In the genomic region with DNA sequence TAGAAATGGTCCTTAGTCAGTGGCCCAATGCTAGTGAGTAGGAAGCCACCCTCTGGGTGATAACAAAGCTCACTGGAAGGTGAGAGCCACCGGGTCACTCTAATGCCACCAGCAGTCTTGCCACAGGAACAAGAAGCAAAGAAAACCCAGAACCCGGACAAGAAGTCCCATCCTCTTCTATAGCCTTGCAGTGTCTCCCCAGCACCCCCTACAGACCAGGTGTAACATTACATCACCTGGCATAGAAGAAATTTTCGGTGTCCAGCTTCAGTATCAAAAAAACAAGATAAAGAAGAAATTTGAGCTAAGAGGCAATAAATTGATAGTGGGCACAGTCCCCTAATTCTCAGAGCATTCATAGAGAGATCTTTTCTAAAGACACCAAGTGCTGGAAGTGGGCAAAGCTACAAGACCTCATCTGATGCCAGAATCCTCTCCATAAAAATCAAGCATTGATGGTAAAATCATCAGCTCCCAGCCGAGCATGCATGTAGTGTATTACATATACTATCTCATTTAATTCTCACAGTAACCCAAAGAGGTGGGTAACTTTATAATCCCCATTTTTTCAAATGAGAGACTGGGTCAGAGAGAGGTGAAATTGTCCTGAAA, we compare ENCODE assay signal across 8 cellular contexts.
DNase-seq lines count a peak whose midpoint lies in the region; ATAC-seq, FAIRE-seq and TF ChIP-seq lines count a peak whose summit lies in the region.

No MANE protein-coding gene starts in this region.

- no peak overlapping the region for H3K9ac ChIP-seq in HepG2 (ENCODE audit: insufficient read depth, low read depth, low read length)

- no peaks in the 10 kb centered on the region for H3K4me1 Mint-ChIP-seq in activated CD8-positive, alpha-beta T cell treated with anti-CD3 and anti-CD28 coated beads, Interleukin-2, amount 10 ng/mL, durations not matched to agents 7 days and 5 days (ENCODE audit: low read depth)

- H3K9me3 ChIP-seq in HepG2 (ENCODE audit: low read length): no peaks in the 10 kb centered on the region

- no peak for TF ChIP-seq RAD21 in HepG2 (CRISPR knock-in tag; IDR thresholded peaks at IDR 0.05)

- peak; percentile 46 for DNase-seq in DMS53 (lab: John Stamatoyannopoulos, UW)
- no peak for DNase-seq in DMS53 treated with DMSO at 0.1 percent for 48 hours (lab: John Stamatoyannopoulos, UW; ENCODE audit: unreplicated experiment)
- DNase-seq in H54 (ENCODE audit: insufficient read length, low spot score): peak; percentile 14
- peak; percentile 40 for DNase-seq in activated CD8-positive, alpha-beta T cell treated with anti-CD3 and anti-CD28 coated beads, Interleukin-2, amount 10 ng/mL, durations not matched to agents 7 days and 5 days
- DNase-seq in HepG2 (ENCODE audit: low spot score): peak; percentile 10
- no peak for DNase-seq in HPDE6-E6E7 (ENCODE audit: extremely low spot score)
- DNase-seq in DMS114 treated with DMSO at 0.1 percent for 48 hours (lab: John Stamatoyannopoulos, UW; ENCODE audit: unreplicated experiment): no peak

- H3K79me2 ChIP-seq in HepG2 (ENCODE audit: insufficient read depth, low read length): no peaks in the 10 kb centered on the region

- POLR2A ChIA-PET in activated CD8-positive, alpha-beta T cell treated with anti-CD3 and anti-CD28 coated beads, Interleukin-2, amount 10 ng/mL, durations not matched to agents 7 days and 5 days (lab: Charles Lee): no interaction called here
- POLR2A ChIA-PET in HepG2 (lab: Yijun Ruan, JAX): no interaction called here

- no peaks in the 10 kb centered on the region for H3K9me3 Mint-ChIP-seq in activated CD8-positive, alpha-beta T cell treated with anti-CD3 and anti-CD28 coated beads, Interleukin-2, amount 10 ng/mL, durations not matched to agents 7 days and 5 days (ENCODE audit: insufficient read depth)

- no peaks in the 10 kb centered on the region for H3K36me3 ChIP-seq in HepG2 (replicated peaks in 1 of 2; ENCODE audit: control insufficient read depth in 1 of 2, insufficient read depth in 2 of 2, low read length in 2 of 2)

- no peaks in the 10 kb centered on the region for H3K36me3 Mint-ChIP-seq in activated CD8-positive, alpha-beta T cell treated with anti-CD3 and anti-CD28 coated beads, Interleukin-2, amount 10 ng/mL, durations not matched to agents 7 days and 5 days (ENCODE audit: low read depth)

- H3K27me3 ChIP-seq in HepG2 (ENCODE audit: control insufficient read depth in 1 of 2, insufficient read depth in 2 of 2, low read length in 2 of 2): no peaks in the 10 kb centered on the region

- peaks cover 15% of the 10 kb centered on the region for H3K4me1 ChIP-seq in HepG2 (ENCODE audit: insufficient read depth, low read length)

- no peak overlapping the region for H3K27ac Mint-ChIP-seq in activated CD8-positive, alpha-beta T cell treated with anti-CD3 and anti-CD28 coated beads, Interleukin-2, amount 10 ng/mL, durations not matched to agents 7 days and 5 days

- 16% methylated on average over 4 of the region's 4 CpGs for WGBS in HepG2 (ENCODE audit: low lambda C conversion rate)

- H3K4me3 ChIP-seq in HepG2 (replicated peaks in 1 of 3; ENCODE audit: insufficient read depth in 1 of 3, low read depth in 2 of 3, low read length in 3 of 3): no peak overlapping the region

- peak; percentile 52 for TF ChIP-seq CTCF in HepG2 (CRISPR knock-in tag; IDR thresholded peaks at IDR 0.05)

- no peak for TF ChIP-seq POLR2A in H54 (IDR thresholded peaks at IDR 0.05; ENCODE audit: low read depth, low read length)
- no peak for TF ChIP-seq POLR2A in HepG2 (IDR thresholded peaks at IDR 0.05; ENCODE audit: insufficient read depth in 1 of 2, low read depth in 2 of 2, low read length in 2 of 2)

- intact Hi-C loops in HepG2 (cut with micrococcal nuclease; ENCODE audit: unreplicated experiment): no loop called here

- BruUV-seq in HepG2 (replicated peaks; lab: Mats Ljungman, UMichigan): no TSS peak

- ATAC-seq in activated CD8-positive, alpha-beta T cell treated with anti-CD3 and anti-CD28 coated beads, Interleukin-2, amount 10 ng/mL, durations not matched to agents 7 days and 5 days: no peak
- ATAC-seq in HepG2 (no peak), HG02970 (IDR thresholded peaks at IDR 0.05; ENCODE audit: low FRiP score, unreplicated experiment) (no peak)

- H3K27me3 Mint-ChIP-seq in activated CD8-positive, alpha-beta T cell treated with anti-CD3 and anti-CD28 coated beads, Interleukin-2, amount 10 ng/mL, durations not matched to agents 7 days and 5 days (ENCODE audit: low read depth): no peaks in the 10 kb centered on the region

- H3K4me3 Mint-ChIP-seq in activated CD8-positive, alpha-beta T cell treated with anti-CD3 and anti-CD28 coated beads, Interleukin-2, amount 10 ng/mL, durations not matched to agents 7 days and 5 days: no peak overlapping the region

- no peak overlapping the region for H3K4me2 ChIP-seq in HepG2 (ENCODE audit: low read depth, low read length)

- H3K27ac ChIP-seq in HepG2 (ENCODE audit: extremely low read length, insufficient read depth, low read length): no peak overlapping the region

- H2AFZ ChIP-seq in HepG2 (ENCODE audit: low read length): no peak overlapping the region

- CTCF ChIA-PET in activated CD8-positive, alpha-beta T cell treated with anti-CD3 and anti-CD28 coated beads, Interleukin-2, amount 10 ng/mL, durations not matched to agents 7 days and 5 days (lab: Charles Lee): interaction anchor here (1.2 to 1.6 kb wide), 5 partner anchors 10 to 545 kb away, joined by 3 to 7 read pairs (median 4); no protein-coding TSS in a partner anchor
- CTCF ChIA-PET in HepG2 (lab: Yijun Ruan, JAX; ENCODE audit: low intra/inter-chr PET ratio, low total read pairs): no interaction called here

- in situ Hi-C loops in HepG2 (cut with HindIII; ENCODE audit: extremely low pct_ligation_motif_present, low pct_unique_long_range_greater_than_20kb): no loop called here

- no peaks in the 10 kb centered on the region for H4K20me1 ChIP-seq in HepG2 (ENCODE audit: insufficient read depth, low read length)

- TF ChIP-seq EP300 in HepG2 (IDR thresholded peaks at IDR 0.05; ENCODE audit: low read depth in 2 of 2, low read length in 2 of 2): no peak
- no peak for TF ChIP-seq EP300 in HepG2 (CRISPR knock-in tag; IDR thresholded peaks at IDR 0.05; ENCODE audit: borderline replicate concordance)

- FAIRE-seq in H54 (lab: Jason Lieb, UNC) (no peak), HepG2 (lab: Jason Lieb, UNC) (no peak)

TF ChIP-seq in HepG2, 621 proteins besides CTCF, POLR2A, EP300 and RAD21:
- TF ChIP-seq ZNF225 (CRISPR knock-in tag; IDR thresholded peaks at IDR 0.05) (no peak), RAD51 (IDR thresholded peaks at IDR 0.05; ENCODE audit: borderline replicate concordance) (no peak), STAG1 (CRISPR knock-in tag; IDR thresholded peaks at IDR 0.05) (peak; percentile 43), NCOR1 (IDR thresholded peaks at IDR 0.05; ENCODE audit: borderline replicate concordance, low read length) (no peak), ZNF17 (CRISPR knock-in tag; IDR thresholded peaks at IDR 0.05) (no peak), ZNF562 (CRISPR knock-in tag; IDR thresholded peaks at IDR 0.05; ENCODE audit: borderline replicate concordance) (no peak)

Comparison
In these comparisons a context has a peak if more than half of its experiments do, and no peak if none do; other contexts are left out.
1. DNase-seq: peak in DMS53 (single experiment), H54 (single experiment), activated CD8-positive, alpha-beta T cell treated with anti-CD3 and anti-CD28 coated beads, Interleukin-2, amount 10 ng/mL, durations not matched to agents 7 days and 5 days (single experiment) and HepG2 (single experiment); none in DMS53 treated with DMSO at 0.1 percent for 48 hours (single experiment), HPDE6-E6E7 (single experiment) and DMS114 treated with DMSO at 0.1 percent for 48 hours (single experiment).